Comparison of ENCODE assay signal across 1 cellular context in the genomic region with DNA sequence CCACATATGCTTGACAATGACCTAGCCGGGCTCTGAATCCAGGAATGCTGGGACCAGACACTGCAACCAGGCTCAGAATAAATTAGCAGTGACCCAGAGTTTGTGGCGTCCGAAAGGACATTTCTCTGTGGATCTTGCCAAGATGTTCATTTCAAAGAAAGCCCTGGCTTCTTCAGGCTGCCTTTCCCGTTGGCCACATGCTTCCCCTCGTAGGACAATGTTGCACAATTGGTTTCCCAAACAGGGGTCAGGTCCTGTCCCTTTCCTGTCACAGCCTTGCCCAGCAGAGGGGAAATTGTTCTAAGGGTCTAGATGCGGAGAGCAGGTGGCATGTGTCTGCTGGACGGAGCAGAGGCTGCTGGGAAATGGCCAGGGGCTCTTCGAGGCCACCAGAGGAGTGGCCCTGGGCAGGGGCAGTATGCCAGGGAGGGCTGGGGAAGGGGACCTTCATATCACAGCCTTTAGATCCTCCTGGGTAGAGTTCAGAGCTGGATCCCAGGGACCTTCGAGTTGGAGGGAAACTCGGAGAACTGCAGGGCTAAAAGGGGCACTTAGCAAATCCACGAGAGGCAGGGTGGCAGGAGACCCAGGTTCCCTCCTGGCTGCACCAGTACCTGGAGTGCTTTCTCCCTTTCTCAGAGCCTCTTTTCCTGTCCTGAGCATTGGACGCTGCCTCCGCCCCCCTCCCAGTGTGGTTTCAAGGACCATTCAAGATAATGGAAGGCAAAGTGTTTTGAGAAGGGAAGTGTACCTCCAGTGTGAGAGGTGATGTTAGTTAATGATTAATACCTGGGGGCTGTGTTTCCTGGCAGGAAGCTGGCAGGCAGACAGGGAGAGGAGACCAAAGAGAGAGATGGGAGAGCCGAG.
A peak's percentile ranks its signal among the peaks of the same experiment; 100 is the strongest.
TF ChIP-seq lines count a peak whose summit lies in the region.

No MANE protein-coding gene starts in this region.

TF ChIP-seq in liver, 16 proteins besides CTCF, POLR2A, EP300 and RAD21 (continued from another document):
- TF ChIP-seq ZBTB33 (IDR thresholded peaks at IDR 0.05), result peak; percentile 81
